In genomic region chr10:67676208-67676825, GRCh38 we compare ENCODE assay signal across 25 cellular contexts. TPM values are rescaled to one million over a fixed set of nuclear protein-coding genes. Genes with fewer than 3 reads are reported as not detected.
"Had no signal": no experiment of that assay in that cellular context is flagged by ENCODE, and none has a peak within 500 bp of the region (broad histone marks: within the 10 kb centered on the region; RNA-seq: fewer than 3 reads in every experiment).

No MANE protein-coding gene starts in this region.

- H3K9me3 ChIP-seq: mucosa of descending colon, psoas muscle, spleen, thyroid gland had no signal

- H3K4me3 ChIP-seq: coronary artery, hepatocyte, lung, mucosa of descending colon, psoas muscle, skin epidermis, spleen, thyroid gland had no signal

- FAIRE-seq: endometrium, kidney had no signal

- H3K4me2 ChIP-seq: hepatocyte had no signal

- H3K4me1 Mint-ChIP-seq: mesothelial cell of epicardium, nephron had no signal

- H2AFZ ChIP-seq: hepatocyte had no signal

- DNase-seq: dermis blood vessel endothelial cell; effector memory CD8-positive, alpha-beta T cell; erythroblast; kidney; mesenchymal stem cell; mucosa of descending colon; naive B cell; posterior cingulate gyrus; psoas muscle; right cardiac atrium; spleen; stimulated activated naive B cell treated with anti-CD40 and anti-IgM and Interleukin-4, amounts not matched to agents 10 μg/mL and 1 μg/mL and 100 μg/mL, for 72 hours; thyroid gland had no signal

- ATAC-seq: effector memory CD8-positive, alpha-beta T cell; left lobe of liver; mucosa of descending colon; psoas muscle; right cardiac atrium; stimulated activated naive B cell treated with anti-CD40 and anti-IgM and Interleukin-4, amounts not matched to agents 10 μg/mL and 1 μg/mL and 100 μg/mL, for 72 hours had no signal

- H3K27ac ChIP-seq: coronary artery, hepatocyte, psoas muscle, skin epidermis, spleen, thyroid gland had no signal

- H3K36me3 Mint-ChIP-seq: mesothelial cell of epicardium; naive B cell; stimulated activated naive B cell treated with anti-CD40 and anti-IgM and Interleukin-4, amounts not matched to agents 10 μg/mL and 1 μg/mL and 100 μg/mL, for 72 hours; type B pancreatic cell had no signal

- H3K36me3 ChIP-seq: spleen, thyroid gland had no signal

- H3K79me2 ChIP-seq: hepatocyte had no signal

- H3K4me3 Mint-ChIP-seq: effector memory CD8-positive, alpha-beta T cell; mesothelial cell of epicardium; naive B cell; nephron; stimulated activated naive B cell treated with anti-CD40 and anti-IgM and Interleukin-4, amounts not matched to agents 10 μg/mL and 1 μg/mL and 100 μg/mL, for 72 hours; stimulated activated naive CD8-positive, alpha-beta T cell treated with anti-CD3 and anti-CD28 coated beads, Interleukin-15, Interleukin-2, amounts not matched to agents 100 ng/mL and 50 ng/mL, for 24 hours; type B pancreatic cell had no signal

- H3K27ac Mint-ChIP-seq: effector memory CD8-positive, alpha-beta T cell; mesothelial cell of epicardium; naive B cell; nephron; stimulated activated naive B cell treated with anti-CD40 and anti-IgM and Interleukin-4, amounts not matched to agents 10 μg/mL and 1 μg/mL and 100 μg/mL, for 72 hours; stimulated activated naive CD8-positive, alpha-beta T cell treated with anti-CD3 and anti-CD28 coated beads, Interleukin-15, Interleukin-2, amounts not matched to agents 100 ng/mL and 50 ng/mL, for 24 hours; type B pancreatic cell had no signal

- H3K4me1 ChIP-seq: psoas muscle, spleen, thyroid gland had no signal

- H3K27me3 ChIP-seq: hepatocyte, thyroid gland had no signal

- H3K9me3 Mint-ChIP-seq: effector memory CD8-positive, alpha-beta T cell; mesothelial cell of epicardium; nephron; stimulated activated naive B cell treated with anti-CD40 and anti-IgM and Interleukin-4, amounts not matched to agents 10 μg/mL and 1 μg/mL and 100 μg/mL, for 72 hours; stimulated activated naive CD8-positive, alpha-beta T cell treated with anti-CD3 and anti-CD28 coated beads, Interleukin-15, Interleukin-2, amounts not matched to agents 100 ng/mL and 50 ng/mL, for 24 hours; type B pancreatic cell had no signal

RNA-seq across cellular contexts. Expression of gene CTNNA3, which starts 19.7 kb away (rescaled TPM):
- total RNA-seq: fibroblast of villous mesenchyme, glomerular endothelial cell had no signal
